Comparison of ENCODE assay signal across 9 cellular contexts in genomic region chr20:48738399-48739304, GRCh38.
DNase-seq lines count a peak whose midpoint lies in the region; ATAC-seq and TF ChIP-seq lines count a peak whose summit lies in the region.
"Had no signal": no experiment of that assay in that cellular context is flagged by ENCODE, and none has a peak within 500 bp of the region (broad histone marks: within the 10 kb centered on the region; RNA-seq: fewer than 3 reads in every experiment).

No MANE protein-coding gene starts in this region.

- H3K4me3 Mint-ChIP-seq in activated CD4-positive, alpha-beta T cell treated with anti-CD3 and anti-CD28 coated beads for 36 hours: peak overlapping the region; percentile 2

- CTCF ChIA-PET in activated CD4-positive, alpha-beta T cell treated with anti-CD3 and anti-CD28 coated beads for 36 hours (lab: Charles Lee): interaction anchor here (0.8 to 2.2 kb wide), 3 partner anchors 8 to 81 kb away, joined by 3 to 8 read pairs (median 6); no protein-coding TSS in a partner anchor

- H3K36me3 ChIP-seq in sigmoid colon: no peaks in the 10 kb centered on the region

- H3K27me3 ChIP-seq in sigmoid colon: no peaks in the 10 kb centered on the region

- ATAC-seq in activated CD4-positive, alpha-beta T cell treated with anti-CD3 and anti-CD28 coated beads for 36 hours: peak; percentile 91
- ATAC-seq in HG03175 (IDR thresholded peaks at IDR 0.05; ENCODE audit: unreplicated experiment): peak; percentile 75

- peaks cover 25% of the 10 kb centered on the region for H3K36me3 Mint-ChIP-seq in activated CD4-positive, alpha-beta T cell treated with anti-CD3 and anti-CD28 coated beads for 36 hours (ENCODE audit: low read depth)

- H3K9me3 Mint-ChIP-seq in activated CD4-positive, alpha-beta T cell treated with anti-CD3 and anti-CD28 coated beads for 36 hours (ENCODE audit: low read depth): no peaks in the 10 kb centered on the region

- no peak overlapping the region for H3K4me3 ChIP-seq in sigmoid colon
- H3K4me3 ChIP-seq: SK-N-MC had no signal

- 22 to 29% methylated on average over 11 of the region's 11 CpGs for WGBS in sigmoid colon, 2 donors

- POLR2A ChIA-PET in activated CD4-positive, alpha-beta T cell treated with anti-CD3 and anti-CD28 coated beads for 36 hours (lab: Charles Lee): interaction anchor here (0.5 to 1.2 kb wide), 5 partner anchors 31 to 172 kb away, joined by 3 read pairs; no protein-coding TSS in a partner anchor

- no peak for TF ChIP-seq EP300 in sigmoid colon (IDR thresholded peaks at IDR 0.05)

- no peak overlapping the region for H3K27ac ChIP-seq in sigmoid colon
- H3K27ac ChIP-seq: SK-N-MC had no signal

- intact Hi-C loops in activated CD4-positive, alpha-beta T cell treated with anti-CD3 and anti-CD28 coated beads for 36 hours (cut with DNase I, micrococcal nuclease): loop anchor here (1.0 to 5.0 kb wide), 7 partner anchors 22 to 109 kb away; no protein-coding TSS in a partner anchor
- intact Hi-C loops in sigmoid colon (cut with DNase I): no loop called here

- no peak for TF ChIP-seq CTCF in sigmoid colon (IDR thresholded peaks at IDR 0.05)

- no peak for TF ChIP-seq POLR2A in sigmoid colon (IDR thresholded peaks at IDR 0.05)

- H3K27me3 Mint-ChIP-seq in activated CD4-positive, alpha-beta T cell treated with anti-CD3 and anti-CD28 coated beads for 36 hours: no peaks in the 10 kb centered on the region

- H3K4me1 Mint-ChIP-seq in activated CD4-positive, alpha-beta T cell treated with anti-CD3 and anti-CD28 coated beads for 36 hours: peaks cover 41% of the 10 kb centered on the region

- peak overlapping the region; percentile 88 for H3K27ac Mint-ChIP-seq in activated CD4-positive, alpha-beta T cell treated with anti-CD3 and anti-CD28 coated beads for 36 hours

- peaks cover 0 to 12% (median 5%) of the 10 kb centered on the region in 4 donors for H3K4me1 ChIP-seq in sigmoid colon

- no peaks in the 10 kb centered on the region for H3K9me3 ChIP-seq in sigmoid colon

- DNase-seq in activated CD4-positive, alpha-beta T cell treated with anti-CD3 and anti-CD28 coated beads for 36 hours: peak; percentile 86
- no peak for DNase-seq in activated CD4-positive, alpha-beta T cell treated with anti-CD3 and anti-CD28 coated beads for 1 hour
- peak; percentile 50 for DNase-seq in activated effector memory CD4-positive, alpha-beta T cell treated with Interleukin-2 at 50 U/mL for 16 hours
- DNase-seq in sigmoid colon (peak; percentile 25), mesenteric fat pad (ENCODE audit: low spot score) (no peak), NCI-H748 treated with DMSO at 0.1 percent for 48 hours (lab: John Stamatoyannopoulos, UW) (no peak), medulla oblongata (ENCODE audit: extremely low spot score) (no peak)

Comparison
In these comparisons a context has a peak if more than half of its experiments do, and no peak if none do; other contexts are left out.
1. DNase-seq: peak in activated CD4-positive, alpha-beta T cell treated with anti-CD3 and anti-CD28 coated beads for 36 hours (single experiment), activated effector memory CD4-positive, alpha-beta T cell treated with Interleukin-2 at 50 U/mL for 16 hours (single experiment) and sigmoid colon (single experiment); none in activated CD4-positive, alpha-beta T cell treated with anti-CD3 and anti-CD28 coated beads for 1 hour (single experiment), mesenteric fat pad (single experiment), NCI-H748 treated with DMSO at 0.1 percent for 48 hours (single experiment) and medulla oblongata (single experiment).